1 cellular context compared by ENCODE assay signal in genomic region chr2:37795938-37796337, GRCh38.
TF ChIP-seq lines count a peak whose summit lies in the region.

No MANE protein-coding gene starts in this region.

TF ChIP-seq in HEK293, 187 proteins besides CTCF, POLR2A, EP300 and RAD21 (continued from another document):
- TF ChIP-seq, protein P1, sequence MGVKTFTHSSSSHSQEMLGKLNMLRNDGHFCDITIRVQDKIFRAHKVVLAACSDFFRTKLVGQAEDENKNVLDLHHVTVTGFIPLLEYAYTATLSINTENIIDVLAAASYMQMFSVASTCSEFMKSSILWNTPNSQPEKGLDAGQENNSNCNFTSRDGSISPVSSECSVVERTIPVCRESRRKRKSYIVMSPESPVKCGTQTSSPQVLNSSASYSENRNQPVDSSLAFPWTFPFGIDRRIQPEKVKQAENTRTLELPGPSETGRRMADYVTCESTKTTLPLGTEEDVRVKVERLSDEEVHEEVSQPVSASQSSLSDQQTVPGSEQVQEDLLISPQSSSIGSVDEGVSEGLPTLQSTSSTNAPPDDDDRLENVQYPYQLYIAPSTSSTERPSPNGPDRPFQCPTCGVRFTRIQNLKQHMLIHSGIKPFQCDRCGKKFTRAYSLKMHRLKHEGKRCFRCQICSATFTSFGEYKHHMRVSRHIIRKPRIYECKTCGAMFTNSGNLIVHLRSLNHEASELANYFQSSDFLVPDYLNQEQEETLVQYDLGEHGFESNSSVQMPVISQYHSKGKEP (tag by site-specific recombination; IDR thresholded peaks at IDR 0.05) = peak; percentile 47; the same call in 1 of the 2 replicates
- TF ChIP-seq WT1 (tag by site-specific recombination; IDR thresholded peaks at IDR 0.05) = peak; percentile 59; the same call in 1 of the 2 replicates
- no peak for TF ChIP-seq ZNF585B (tag by site-specific recombination; IDR thresholded peaks at IDR 0.05)
- TF ChIP-seq ZNF785 (tag by site-specific recombination; IDR thresholded peaks at IDR 0.05) = no peak
- TF ChIP-seq HOXC10 (CRISPR knock-in tag; IDR thresholded peaks at IDR 0.05) = no peak
- TF ChIP-seq, protein P2, sequence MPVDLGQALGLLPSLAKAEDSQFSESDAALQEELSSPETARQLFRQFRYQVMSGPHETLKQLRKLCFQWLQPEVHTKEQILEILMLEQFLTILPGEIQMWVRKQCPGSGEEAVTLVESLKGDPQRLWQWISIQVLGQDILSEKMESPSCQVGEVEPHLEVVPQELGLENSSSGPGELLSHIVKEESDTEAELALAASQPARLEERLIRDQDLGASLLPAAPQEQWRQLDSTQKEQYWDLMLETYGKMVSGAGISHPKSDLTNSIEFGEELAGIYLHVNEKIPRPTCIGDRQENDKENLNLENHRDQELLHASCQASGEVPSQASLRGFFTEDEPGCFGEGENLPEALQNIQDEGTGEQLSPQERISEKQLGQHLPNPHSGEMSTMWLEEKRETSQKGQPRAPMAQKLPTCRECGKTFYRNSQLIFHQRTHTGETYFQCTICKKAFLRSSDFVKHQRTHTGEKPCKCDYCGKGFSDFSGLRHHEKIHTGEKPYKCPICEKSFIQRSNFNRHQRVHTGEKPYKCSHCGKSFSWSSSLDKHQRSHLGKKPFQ (tag by site-specific recombination; IDR thresholded peaks at IDR 0.05) = no peak
- no peak for TF ChIP-seq SETDB1 (IDR thresholded peaks at IDR 0.05; ENCODE audit: insufficient read length, low read length)
- no peak for TF ChIP-seq HIC1 (tag by site-specific recombination; IDR thresholded peaks at IDR 0.05)
- 0 out of 2 replicates have a peak, but pooled peaks have one; percentile 49 for TF ChIP-seq ZEB2 (tag by site-specific recombination; IDR thresholded peaks at IDR 0.05)
- no peak for TF ChIP-seq ZBTB20 (tag by site-specific recombination; IDR thresholded peaks at IDR 0.05)
- peak; percentile 38; the same call in 1 of the 2 replicates for TF ChIP-seq ZBTB21 (tag by site-specific recombination; IDR thresholded peaks at IDR 0.05)
- TF ChIP-seq ZFP69B (tag by site-specific recombination; IDR thresholded peaks at IDR 0.05) = no peak
- peak; percentile 28; the same call in 1 of the 2 replicates for TF ChIP-seq FEZF1 (tag by site-specific recombination; IDR thresholded peaks at IDR 0.05)
- no peak for TF ChIP-seq EGR2 (tag by site-specific recombination; IDR thresholded peaks at IDR 0.05; ENCODE audit: low read depth)
- TF ChIP-seq ZNF223 (tag by site-specific recombination; IDR thresholded peaks at IDR 0.05) = no peak
- TF ChIP-seq, protein P3, sequence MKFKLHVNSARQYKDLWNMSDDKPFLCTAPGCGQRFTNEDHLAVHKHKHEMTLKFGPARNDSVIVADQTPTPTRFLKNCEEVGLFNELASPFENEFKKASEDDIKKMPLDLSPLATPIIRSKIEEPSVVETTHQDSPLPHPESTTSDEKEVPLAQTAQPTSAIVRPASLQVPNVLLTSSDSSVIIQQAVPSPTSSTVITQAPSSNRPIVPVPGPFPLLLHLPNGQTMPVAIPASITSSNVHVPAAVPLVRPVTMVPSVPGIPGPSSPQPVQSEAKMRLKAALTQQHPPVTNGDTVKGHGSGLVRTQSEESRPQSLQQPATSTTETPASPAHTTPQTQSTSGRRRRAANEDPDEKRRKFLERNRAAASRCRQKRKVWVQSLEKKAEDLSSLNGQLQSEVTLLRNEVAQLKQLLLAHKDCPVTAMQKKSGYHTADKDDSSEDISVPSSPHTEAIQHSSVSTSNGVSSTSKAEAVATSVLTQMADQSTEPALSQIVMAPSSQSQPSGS (tag by site-specific recombination; IDR thresholded peaks at IDR 0.05; ENCODE audit: low read depth) = no peak
- TF ChIP-seq BCL11A (tag by site-specific recombination; IDR thresholded peaks at IDR 0.05; ENCODE audit: low read depth) = no peak
- TF ChIP-seq ZNF629 (tag by site-specific recombination; IDR thresholded peaks at IDR 0.05) = peak; percentile 80
- no peak for TF ChIP-seq ZNF645 (tag by site-specific recombination; IDR thresholded peaks at IDR 0.05)
- no peak for TF ChIP-seq ZSCAN16 (tag by site-specific recombination; IDR thresholded peaks at IDR 0.05)
- TF ChIP-seq, protein P4, sequence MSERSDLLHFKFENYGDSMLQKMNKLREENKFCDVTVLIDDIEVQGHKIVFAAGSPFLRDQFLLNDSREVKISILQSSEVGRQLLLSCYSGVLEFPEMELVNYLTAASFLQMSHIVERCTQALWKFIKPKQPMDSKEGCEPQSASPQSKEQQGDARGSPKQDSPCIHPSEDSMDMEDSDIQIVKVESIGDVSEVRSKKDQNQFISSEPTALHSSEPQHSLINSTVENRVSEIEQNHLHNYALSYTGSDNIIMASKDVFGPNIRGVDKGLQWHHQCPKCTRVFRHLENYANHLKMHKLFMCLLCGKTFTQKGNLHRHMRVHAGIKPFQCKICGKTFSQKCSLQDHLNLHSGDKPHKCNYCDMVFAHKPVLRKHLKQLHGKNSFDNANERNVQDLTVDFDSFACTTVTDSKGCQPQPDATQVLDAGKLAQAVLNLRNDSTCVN (tag by site-specific recombination; optimal IDR thresholded peaks at IDR 0.05) = no peak
- TF ChIP-seq ZNF513 (tag by site-specific recombination; IDR thresholded peaks at IDR 0.05) = no peak
- TF ChIP-seq ZNF398 (tag by site-specific recombination; IDR thresholded peaks at IDR 0.05) = peak; percentile 18; the same call in 1 of the 2 replicates
- TF ChIP-seq ZNF114 (tag by site-specific recombination; IDR thresholded peaks at IDR 0.05) = no peak
- TF ChIP-seq, protein P5, sequence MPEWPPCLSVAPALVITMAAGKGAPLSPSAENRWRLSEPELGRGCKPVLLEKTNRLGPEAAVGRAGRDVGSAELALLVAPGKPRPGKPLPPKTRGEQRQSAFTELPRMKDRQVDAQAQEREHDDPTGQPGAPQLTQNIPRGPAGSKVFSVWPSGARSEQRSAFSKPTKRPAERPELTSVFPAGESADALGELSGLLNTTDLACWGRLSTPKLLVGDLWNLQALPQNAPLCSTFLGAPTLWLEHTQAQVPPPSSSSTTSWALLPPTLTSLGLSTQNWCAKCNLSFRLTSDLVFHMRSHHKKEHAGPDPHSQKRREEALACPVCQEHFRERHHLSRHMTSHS (tag by site-specific recombination; IDR thresholded peaks at IDR 0.05) = no peak
- TF ChIP-seq ZNF664 (tag by site-specific recombination; IDR thresholded peaks at IDR 0.05) = no peak
- TF ChIP-seq GLI4 (tag by site-specific recombination; IDR thresholded peaks at IDR 0.05) = no peak
- TF ChIP-seq ZNF239 (tag by site-specific recombination; IDR thresholded peaks at IDR 0.05) = no peak
- no peak for TF ChIP-seq ZNF302 (tag by site-specific recombination; IDR thresholded peaks at IDR 0.05; ENCODE audit: low read depth)
- TF ChIP-seq ZNF202 (tag by site-specific recombination; IDR thresholded peaks at IDR 0.05; ENCODE audit: borderline replicate concordance) = no peak
- TF ChIP-seq ZNF214 (tag by site-specific recombination; IDR thresholded peaks at IDR 0.05; ENCODE audit: borderline replicate concordance) = no peak
- TF ChIP-seq ZNF274 (IDR thresholded peaks at IDR 0.05; ENCODE audit: low read length) = no peak
- no peak for TF ChIP-seq ZNF274 (tag by site-specific recombination; IDR thresholded peaks at IDR 0.05; ENCODE audit: borderline replicate concordance)
- no peak for TF ChIP-seq ZNF660 (tag by site-specific recombination; IDR thresholded peaks at IDR 0.05)
- TF ChIP-seq HOXA7 (CRISPR knock-in tag; IDR thresholded peaks at IDR 0.05; ENCODE audit: borderline replicate concordance) = no peak
- TF ChIP-seq MZF1 (tag by site-specific recombination; IDR thresholded peaks at IDR 0.05; ENCODE audit: borderline replicate concordance) = no peak
- no peak for TF ChIP-seq ZNF792 (tag by site-specific recombination; IDR thresholded peaks at IDR 0.05)
- TF ChIP-seq, protein P6, sequence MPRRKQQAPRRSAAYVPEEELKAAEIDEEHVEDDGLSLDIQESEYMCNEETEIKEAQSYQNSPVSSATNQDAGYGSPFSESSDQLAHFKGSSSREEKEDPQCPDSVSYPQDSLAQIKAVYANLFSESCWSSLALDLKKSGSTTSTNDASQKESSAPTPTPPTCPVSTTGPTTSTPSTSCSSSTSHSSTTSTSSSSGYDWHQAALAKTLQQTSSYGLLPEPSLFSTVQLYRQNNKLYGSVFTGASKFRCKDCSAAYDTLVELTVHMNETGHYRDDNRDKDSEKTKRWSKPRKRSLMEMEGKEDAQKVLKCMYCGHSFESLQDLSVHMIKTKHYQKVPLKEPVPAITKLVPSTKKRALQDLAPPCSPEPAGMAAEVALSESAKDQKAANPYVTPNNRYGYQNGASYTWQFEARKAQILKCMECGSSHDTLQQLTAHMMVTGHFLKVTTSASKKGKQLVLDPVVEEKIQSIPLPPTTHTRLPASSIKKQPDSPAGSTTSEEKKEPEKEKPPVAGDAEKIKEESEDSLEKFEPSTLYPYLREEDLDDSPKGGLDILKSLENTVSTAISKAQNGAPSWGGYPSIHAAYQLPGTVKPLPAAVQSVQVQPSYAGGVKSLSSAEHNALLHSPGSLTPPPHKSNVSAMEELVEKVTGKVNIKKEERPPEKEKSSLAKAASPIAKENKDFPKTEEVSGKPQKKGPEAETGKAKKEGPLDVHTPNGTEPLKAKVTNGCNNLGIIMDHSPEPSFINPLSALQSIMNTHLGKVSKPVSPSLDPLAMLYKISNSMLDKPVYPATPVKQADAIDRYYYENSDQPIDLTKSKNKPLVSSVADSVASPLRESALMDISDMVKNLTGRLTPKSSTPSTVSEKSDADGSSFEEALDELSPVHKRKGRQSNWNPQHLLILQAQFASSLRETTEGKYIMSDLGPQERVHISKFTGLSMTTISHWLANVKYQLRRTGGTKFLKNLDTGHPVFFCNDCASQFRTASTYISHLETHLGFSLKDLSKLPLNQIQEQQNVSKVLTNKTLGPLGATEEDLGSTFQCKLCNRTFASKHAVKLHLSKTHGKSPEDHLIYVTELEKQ (tag by site-specific recombination; IDR thresholded peaks at IDR 0.05; ENCODE audit: borderline replicate concordance) = 0 out of 2 replicates have a peak, but pooled peaks have one; percentile 22
- no peak for TF ChIP-seq ZNF266 (tag by site-specific recombination; IDR thresholded peaks at IDR 0.05; ENCODE audit: low read depth)
- TF ChIP-seq SALL2 (tag by site-specific recombination; IDR thresholded peaks at IDR 0.05; ENCODE audit: borderline replicate concordance) = no peak
- TF ChIP-seq ZNF529 (tag by site-specific recombination; IDR thresholded peaks at IDR 0.05; ENCODE audit: insufficient replicate concordance) = no peak
- TF ChIP-seq, protein P7, sequence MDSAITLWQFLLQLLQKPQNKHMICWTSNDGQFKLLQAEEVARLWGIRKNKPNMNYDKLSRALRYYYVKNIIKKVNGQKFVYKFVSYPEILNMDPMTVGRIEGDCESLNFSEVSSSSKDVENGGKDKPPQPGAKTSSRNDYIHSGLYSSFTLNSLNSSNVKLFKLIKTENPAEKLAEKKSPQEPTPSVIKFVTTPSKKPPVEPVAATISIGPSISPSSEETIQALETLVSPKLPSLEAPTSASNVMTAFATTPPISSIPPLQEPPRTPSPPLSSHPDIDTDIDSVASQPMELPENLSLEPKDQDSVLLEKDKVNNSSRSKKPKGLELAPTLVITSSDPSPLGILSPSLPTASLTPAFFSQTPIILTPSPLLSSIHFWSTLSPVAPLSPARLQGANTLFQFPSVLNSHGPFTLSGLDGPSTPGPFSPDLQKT (IDR thresholded peaks at IDR 0.05; ENCODE audit: borderline replicate concordance, low read depth, low read length) = no peak
